Comparison of ENCODE assay signal across 15 cellular contexts in the genomic region with DNA sequence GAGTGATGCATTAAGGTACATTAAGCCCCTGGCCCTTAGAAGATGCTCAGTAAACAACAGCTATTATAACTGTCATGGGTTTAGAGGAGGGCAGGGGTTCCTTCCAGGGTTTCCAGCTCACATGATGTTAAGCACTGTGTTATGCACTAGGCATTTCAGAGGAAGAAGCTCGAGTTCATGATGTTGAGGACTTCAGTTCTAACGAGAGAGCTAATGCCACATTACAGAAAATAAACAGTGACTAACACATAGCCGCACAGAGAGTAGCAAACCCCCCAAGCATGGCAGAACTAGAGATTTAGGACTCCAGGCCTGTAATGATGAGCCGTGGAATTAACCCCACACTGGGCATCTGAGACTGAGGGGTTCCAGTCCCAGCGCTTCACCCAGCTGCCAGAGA.
DNase-seq lines count a peak whose midpoint lies in the region; ATAC-seq, FAIRE-seq and TF ChIP-seq lines count a peak whose summit lies in the region.
"Had no signal": no experiment of that assay in that cellular context is flagged by ENCODE, and none has a peak within 500 bp of the region (broad histone marks: within the 10 kb centered on the region; RNA-seq: fewer than 3 reads in every experiment).

No MANE protein-coding gene starts in this region.

- POLR2A ChIA-PET in activated CD4-positive, alpha-beta T cell treated with anti-CD3 and anti-CD28 coated beads for 36 hours (lab: Charles Lee): no interaction called here

- H3K4me3 ChIP-seq in smooth muscle cell: no peak overlapping the region
- H3K4me3 ChIP-seq: BLaER1, HAP-1 had no signal

- no peaks in the 10 kb centered on the region for H3K9me3 ChIP-seq in smooth muscle cell (replicated peaks; ENCODE audit: low read depth)
- H3K9me3 ChIP-seq: BLaER1, HAP-1 had no signal

- no peak for ATAC-seq in GM21367 (IDR thresholded peaks at IDR 0.05; ENCODE audit: unreplicated experiment)
- ATAC-seq in activated CD4-positive, alpha-beta T cell treated with anti-CD3 and anti-CD28 coated beads for 36 hours: no peak

- peaks cover 52% of the 10 kb centered on the region for H3K4me1 Mint-ChIP-seq in HFFc6 (ENCODE audit: low read depth)
- no peaks in the 10 kb centered on the region for H3K4me1 Mint-ChIP-seq in activated CD4-positive, alpha-beta T cell treated with anti-CD3 and anti-CD28 coated beads for 36 hours
- H3K4me1 Mint-ChIP-seq: CD14-positive monocyte; CD4-positive, alpha-beta memory T cell had no signal

- no peak overlapping the region for H3K4me3 Mint-ChIP-seq in HFFc6
- no peak overlapping the region for H3K4me3 Mint-ChIP-seq in activated CD4-positive, alpha-beta T cell treated with anti-CD3 and anti-CD28 coated beads for 36 hours
- H3K4me3 Mint-ChIP-seq: CD14-positive monocyte; CD4-positive, alpha-beta memory T cell had no signal

- 34% methylated on average over 5 of the region's 5 CpGs for WGBS in smooth muscle cell (ENCODE audit: low lambda C conversion rate)

- peak overlapping the region; percentile 39; the same call in 1 of the 2 replicates for H3K27ac Mint-ChIP-seq in HFFc6
- H3K27ac Mint-ChIP-seq in activated CD4-positive, alpha-beta T cell treated with anti-CD3 and anti-CD28 coated beads for 36 hours: no peak overlapping the region
- H3K27ac Mint-ChIP-seq: CD4-positive, alpha-beta memory T cell had no signal

- no peak overlapping the region for H3K9ac ChIP-seq in smooth muscle cell (ENCODE audit: low read depth)
- H3K9ac ChIP-seq: BLaER1 had no signal

- peak overlapping the region; percentile 24 for H3K4me2 ChIP-seq in smooth muscle cell
- H3K4me2 ChIP-seq: BLaER1 had no signal

- no peaks in the 10 kb centered on the region for H3K9me3 Mint-ChIP-seq in HFFc6
- no peaks in the 10 kb centered on the region for H3K9me3 Mint-ChIP-seq in activated CD4-positive, alpha-beta T cell treated with anti-CD3 and anti-CD28 coated beads for 36 hours (ENCODE audit: low read depth)
- H3K9me3 Mint-ChIP-seq: CD4-positive, alpha-beta memory T cell had no signal

- no peak overlapping the region for H2AFZ ChIP-seq in smooth muscle cell (ENCODE audit: low read depth)

- intact Hi-C loops in activated CD4-positive, alpha-beta T cell treated with anti-CD3 and anti-CD28 coated beads for 36 hours (cut with DNase I, micrococcal nuclease): no loop called here

- DNase-seq in HFFc6 (no peak), RCC 7860 (ENCODE audit: low spot score) (peak; percentile 39), glomerular visceral epithelial cell (ENCODE audit: extremely low spot score) (peak; percentile 23), smooth muscle cell (lab: John Stamatoyannopoulos, UW; ENCODE audit: unreplicated experiment) (no peak), cerebellar cortex (ENCODE audit: low spot score) (no peak)
- no peak for DNase-seq in activated CD4-positive, alpha-beta T cell treated with anti-CD3 and anti-CD28 coated beads for 36 hours
- DNase-seq: 8988T; CD4-positive, alpha-beta memory T cell; DMS153; DMS79; GF-D8 had no signal

- no peaks in the 10 kb centered on the region for H3K36me3 ChIP-seq in smooth muscle cell (ENCODE audit: low read depth)
- H3K36me3 ChIP-seq: BLaER1, HAP-1 had no signal

- H3K4me1 ChIP-seq in smooth muscle cell (ENCODE audit: low read depth): peaks cover 19% of the 10 kb centered on the region
- H3K4me1 ChIP-seq: HAP-1 had no signal

- H4K20me1 ChIP-seq in smooth muscle cell (ENCODE audit: low read depth): no peaks in the 10 kb centered on the region
- H4K20me1 ChIP-seq: BLaER1 had no signal

- no peaks in the 10 kb centered on the region; the same call in 1 of the 2 replicates for H3K27me3 Mint-ChIP-seq in HFFc6 (ENCODE audit: insufficient read depth)
- peaks cover 7% of the 10 kb centered on the region for H3K27me3 Mint-ChIP-seq in activated CD4-positive, alpha-beta T cell treated with anti-CD3 and anti-CD28 coated beads for 36 hours

- H3K79me2 ChIP-seq in smooth muscle cell (ENCODE audit: low read depth): no peaks in the 10 kb centered on the region

- peak overlapping the region; percentile 32 for H3K27ac ChIP-seq in smooth muscle cell (ENCODE audit: low read depth)
- H3K27ac ChIP-seq: BLaER1 had no signal

- H3K27me3 ChIP-seq in smooth muscle cell (ENCODE audit: low read depth): no peaks in the 10 kb centered on the region
- H3K27me3 ChIP-seq: BLaER1 had no signal

- TF ChIP-seq CTCF in HFFc6 (IDR thresholded peaks at IDR 0.05) (no peak), smooth muscle cell (IDR thresholded peaks at IDR 0.05; ENCODE audit: borderline replicate concordance, insufficient read depth, poor library complexity, severe bottlenecking) (no peak)

- H3F3A ChIP-seq in smooth muscle cell (ENCODE audit: low read depth): peaks cover 11% of the 10 kb centered on the region

- CTCF ChIA-PET in activated CD4-positive, alpha-beta T cell treated with anti-CD3 and anti-CD28 coated beads for 36 hours (lab: Charles Lee): no interaction called here

- 0 out of 2 replicates have a peak, but pooled peaks cover 5% of the 10 kb centered on the region for H3K36me3 Mint-ChIP-seq in HFFc6 (ENCODE audit: low read depth)
- H3K36me3 Mint-ChIP-seq in activated CD4-positive, alpha-beta T cell treated with anti-CD3 and anti-CD28 coated beads for 36 hours (ENCODE audit: low read depth): no peaks in the 10 kb centered on the region
- H3K36me3 Mint-ChIP-seq: CD14-positive monocyte; CD4-positive, alpha-beta memory T cell had no signal

- no peak for FAIRE-seq in RCC 7860 (lab: Jason Lieb, UNC)

Comparison
In these comparisons a context has a peak if more than half of its experiments do, and no peak if none do; other contexts are left out.
1. DNase-seq: peak in RCC 7860 (single experiment) and glomerular visceral epithelial cell (single experiment); none in HFFc6 (single experiment), smooth muscle cell (single experiment), cerebellar cortex (single experiment) and activated CD4-positive, alpha-beta T cell treated with anti-CD3 and anti-CD28 coated beads for 36 hours (single experiment).